Comparison of ENCODE assay signal across 12 cellular contexts in genomic region chr6:135465307-135465706, GRCh38. TPM values are rescaled to one million over a fixed set of nuclear protein-coding genes. Genes with fewer than 3 reads are reported as not detected.
DNase-seq lines count a peak whose midpoint lies in the region; ATAC-seq, FAIRE-seq and TF ChIP-seq lines count a peak whose summit lies in the region.
"Had no signal": no experiment of that assay in that cellular context is flagged by ENCODE, and none has a peak within 500 bp of the region (broad histone marks: within the 10 kb centered on the region; RNA-seq: fewer than 3 reads in every experiment).

No MANE protein-coding gene starts in this region.

- no peak overlapping the region for H2AFZ ChIP-seq in HepG2 (ENCODE audit: low read length)

- H3K4me2 ChIP-seq in HepG2 (ENCODE audit: low read depth, low read length) = no peak overlapping the region

- H3K4me3 ChIP-seq in HepG2 (replicated peaks in 1 of 3; ENCODE audit: insufficient read depth in 1 of 3, low read depth in 2 of 3, low read length in 3 of 3) = no peak overlapping the region
- H3K4me3 ChIP-seq: spleen had no signal

- H3K4me1 Mint-ChIP-seq in activated CD8-positive, alpha-beta T cell treated with anti-CD3 and anti-CD28 coated beads for 36 hours (ENCODE audit: low read depth) = peaks cover 5% of the 10 kb centered on the region

- CTCF ChIA-PET in GM10248 (lab: Yijun Ruan, JAX) (interaction anchor here (1.1 to 1.8 kb wide), 6 partner anchors 12 to 445 kb away, joined by 3 to 6 read pairs (median 4); no protein-coding TSS in a partner anchor), HepG2 (lab: Yijun Ruan, JAX; ENCODE audit: low intra/inter-chr PET ratio, low total read pairs) (no interaction called here)
- CTCF ChIA-PET in activated CD8-positive, alpha-beta T cell treated with anti-CD3 and anti-CD28 coated beads for 36 hours (lab: Charles Lee) = interaction anchor here (0.9 to 1.4 kb wide), 2 partner anchors 16 to 26 kb away, joined by 3 to 4 read pairs; no protein-coding TSS in a partner anchor

- peaks cover 1 to 13% of the 10 kb centered on the region in 2 experiments; a peak in 3 of 5 replicates for H3K36me3 ChIP-seq in HepG2 (replicated peaks in 1 of 2; ENCODE audit: control insufficient read depth in 1 of 2, insufficient read depth in 2 of 2, low read length in 2 of 2)

- H3K4me3 Mint-ChIP-seq in activated CD8-positive, alpha-beta T cell treated with anti-CD3 and anti-CD28 coated beads for 36 hours = no peak overlapping the region

- H3K9me3 ChIP-seq in HepG2 (ENCODE audit: low read length) = no peaks in the 10 kb centered on the region
- H3K9me3 ChIP-seq: spleen had no signal

- in situ Hi-C loops in HepG2 (cut with HindIII; ENCODE audit: extremely low pct_ligation_motif_present, low pct_unique_long_range_greater_than_20kb) = no loop called here

- TF ChIP-seq CTCF in GM10248 (IDR thresholded peaks at IDR 0.05; ENCODE audit: control extremely low read depth, extremely low read depth, low read depth, missing control alignments) (no peak), HepG2 (CRISPR knock-in tag; IDR thresholded peaks at IDR 0.05) (no peak)
- no peak for TF ChIP-seq CTCF in activated CD8-positive, alpha-beta T cell treated with anti-CD3 and anti-CD28 coated beads for 36 hours (IDR thresholded peaks at IDR 0.05)

- intact Hi-C loops in posterior cingulate gyrus (cut with DNase I) (no loop called here), HepG2 (cut with micrococcal nuclease; ENCODE audit: unreplicated experiment) (no loop called here)
- intact Hi-C loops in activated CD8-positive, alpha-beta T cell treated with anti-CD3 and anti-CD28 coated beads for 36 hours (cut with micrococcal nuclease) = no loop called here

- no peak for TF ChIP-seq EP300 in HepG2 (IDR thresholded peaks at IDR 0.05; ENCODE audit: low read depth in 2 of 2, low read length in 2 of 2)
- TF ChIP-seq EP300 in HepG2 (CRISPR knock-in tag; IDR thresholded peaks at IDR 0.05; ENCODE audit: borderline replicate concordance) = no peak

- 89% methylated on average over 1 of the region's 1 CpG for WGBS in HepG2 (ENCODE audit: low lambda C conversion rate)

- H3K4me1 ChIP-seq in HepG2 (ENCODE audit: insufficient read depth, low read length) = no peaks in the 10 kb centered on the region

- no peaks in the 10 kb centered on the region for H3K9me3 Mint-ChIP-seq in activated CD8-positive, alpha-beta T cell treated with anti-CD3 and anti-CD28 coated beads for 36 hours

- no peak for FAIRE-seq in HepG2 (lab: Jason Lieb, UNC)

- POLR2A ChIA-PET in GM10248 (lab: Yijun Ruan, JAX) (no interaction called here), HepG2 (lab: Yijun Ruan, JAX) (no interaction called here)
- POLR2A ChIA-PET in activated CD8-positive, alpha-beta T cell treated with anti-CD3 and anti-CD28 coated beads for 36 hours (lab: Charles Lee) = no interaction called here

- no peak for TF ChIP-seq RAD21 in HepG2 (CRISPR knock-in tag; IDR thresholded peaks at IDR 0.05)

- DNase-seq in GM10248 (ENCODE audit: extremely low spot score) = peak; percentile 35
- no peak for DNase-seq in COR-L47 (lab: John Stamatoyannopoulos, UW)
- DNase-seq in posterior cingulate gyrus = no peak
- no peak for DNase-seq in HepG2 (ENCODE audit: low spot score)
- no peak for DNase-seq in activated CD8-positive, alpha-beta T cell treated with anti-CD3 and anti-CD28 coated beads for 36 hours
- DNase-seq: foreskin melanocyte, kidney glomerular epithelial cell, spleen, trophoblast cell had no signal

- H3K27ac ChIP-seq in HepG2 (ENCODE audit: extremely low read length, insufficient read depth, low read length) = no peak overlapping the region
- H3K27ac ChIP-seq: spleen had no signal

- H4K20me1 ChIP-seq in HepG2 (ENCODE audit: insufficient read depth, low read length) = no peaks in the 10 kb centered on the region

- no peaks in the 10 kb centered on the region for H3K79me2 ChIP-seq in HepG2 (ENCODE audit: insufficient read depth, low read length)

- peaks cover 32% of the 10 kb centered on the region for H3K36me3 Mint-ChIP-seq in activated CD8-positive, alpha-beta T cell treated with anti-CD3 and anti-CD28 coated beads for 36 hours (ENCODE audit: low read depth)

- no peaks in the 10 kb centered on the region for H3K27me3 ChIP-seq in HepG2 (ENCODE audit: control insufficient read depth in 1 of 2, insufficient read depth in 2 of 2, low read length in 2 of 2)
- H3K27me3 ChIP-seq: spleen had no signal

- H3K27me3 Mint-ChIP-seq in activated CD8-positive, alpha-beta T cell treated with anti-CD3 and anti-CD28 coated beads for 36 hours = no peaks in the 10 kb centered on the region

- no peak overlapping the region for H3K27ac Mint-ChIP-seq in activated CD8-positive, alpha-beta T cell treated with anti-CD3 and anti-CD28 coated beads for 36 hours

- ATAC-seq in GM19438 (IDR thresholded peaks at IDR 0.05; ENCODE audit: low read depth, unreplicated experiment) (peak; percentile 57), HG02759 (IDR thresholded peaks at IDR 0.05; ENCODE audit: unreplicated experiment) (peak; percentile 67), HG03520 (IDR thresholded peaks at IDR 0.05; ENCODE audit: unreplicated experiment) (peak; percentile 73), HepG2 (no peak)
- no peak for ATAC-seq in activated CD8-positive, alpha-beta T cell treated with anti-CD3 and anti-CD28 coated beads for 36 hours

- no peak for TF ChIP-seq POLR2A in HepG2 (IDR thresholded peaks at IDR 0.05; ENCODE audit: insufficient read depth in 1 of 2, low read depth in 2 of 2, low read length in 2 of 2)

- no peak overlapping the region for H3K9ac ChIP-seq in HepG2 (ENCODE audit: insufficient read depth, low read depth, low read length)

- no TSS peak for BruUV-seq in HepG2 (replicated peaks; lab: Mats Ljungman, UMichigan)

TF ChIP-seq in HepG2, 621 proteins besides CTCF, POLR2A, EP300 and RAD21:
- TF ChIP-seq ZNF704 (CRISPR knock-in tag; IDR thresholded peaks at IDR 0.05; ENCODE audit: borderline replicate concordance) (no peak), STAG1 (CRISPR knock-in tag; IDR thresholded peaks at IDR 0.05) (no peak), ZNF24 (IDR thresholded peaks at IDR 0.05) (no peak)

RNA-seq across cellular contexts. Expression of gene AHI1, which starts 32.2 kb away (rescaled TPM):
- total RNA-seq in HepG2 (2016; rRNA removed; fragmentation: Illumina TruSeq; extraction: Trizol) = 18.0 and 18.6 TPM in 2 replicates
- 5.5 and 6.3 TPM in 2 replicates for total RNA-seq in HepG2 (2016; cell fraction: cytosol; rRNA removed; fragmentation: Illumina TruSeq; extraction: Trizol; ENCODE audit: low read depth)
- 16.8 and 18.8 TPM in 2 replicates for total RNA-seq in HepG2 (2016; cell fraction: insoluble cytoplasmic fraction; rRNA removed; fragmentation: Illumina TruSeq; extraction: Trizol)
- total RNA-seq in HepG2 (2016; cell fraction: membrane; rRNA removed; fragmentation: Illumina TruSeq; extraction: Trizol) = 5.9 and 9.1 TPM in 2 replicates
- 57.4 and 61.1 TPM in 2 replicates for total RNA-seq in HepG2 (2016; cell fraction: nucleus; rRNA removed; fragmentation: Illumina TruSeq; extraction: Trizol)
- polyA plus RNA-seq in HepG2 (2011; rRNA removed) = 4.0 and 7.2 TPM in 2 replicates
- 1.9 and 2.0 TPM in 2 replicates for polyA plus RNA-seq in HepG2 (2011; cell fraction: cytosol; rRNA removed)
- polyA plus RNA-seq in HepG2 (2011; cell fraction: nucleus; rRNA removed) = 7.2 and 7.6 TPM in 2 replicates
- polyA plus RNA-seq in HepG2 (2012) = 3.9 and 4.6 TPM in 2 replicates
- polyA plus RNA-seq in HepG2 (2016; cell fraction: cytosol; fragmentation: Illumina TruSeq; extraction: Trizol; ENCODE audit: low read depth) = 0.74 and 0.96 TPM in 2 replicates
- 10.6 and 12.4 TPM in 2 replicates for polyA plus RNA-seq in HepG2 (2016; cell fraction: insoluble cytoplasmic fraction; fragmentation: Illumina TruSeq; extraction: Trizol; ENCODE audit: low read depth)
- 2.4 and 2.6 TPM in 2 replicates for polyA plus RNA-seq in HepG2 (2016; cell fraction: membrane; fragmentation: Illumina TruSeq; extraction: Trizol; ENCODE audit: low read depth)
- polyA plus RNA-seq in HepG2 (2016; cell fraction: nucleus; fragmentation: Illumina TruSeq; extraction: Trizol; ENCODE audit: insufficient read depth, low read depth) = 23.1 and 29.2 TPM in 2 replicates
- polyA minus RNA-seq in HepG2 (2011; rRNA and poly(A)+ RNA removed; ENCODE audit: low replicate concordance) = 5.7 and 10.3 TPM in 2 replicates
- 3.2 and 4.3 TPM in 2 replicates for polyA minus RNA-seq in HepG2 (2011; cell fraction: cytosol; rRNA and poly(A)+ RNA removed)
- 71.8 and 82.2 TPM in 2 replicates for polyA minus RNA-seq in HepG2 (2011; cell fraction: nucleus; rRNA and poly(A)+ RNA removed)
- 10 to 100 TPM; 32.1 to 33.3 TPM for total RNA-seq in activated CD8-positive, alpha-beta T cell treated with anti-CD3 and anti-CD28 coated beads for 36 hours

Comparison
In these comparisons a context has a peak if more than half of its experiments do, and no peak if none do; other contexts are left out.
1. ATAC-seq: peak in GM19438 (single experiment), HG02759 (single experiment) and HG03520 (single experiment); none in HepG2 (single experiment) and activated CD8-positive, alpha-beta T cell treated with anti-CD3 and anti-CD28 coated beads for 36 hours (single experiment).